Comparison of ENCODE assay signal across 26 cellular contexts in genomic region chr5:100600289-100600994, GRCh38.
"Had no signal": no experiment of that assay in that cellular context is flagged by ENCODE, and none has a peak within 500 bp of the region (broad histone marks: within the 10 kb centered on the region; RNA-seq: fewer than 3 reads in every experiment).

No MANE protein-coding gene starts in this region.

- H3K9me3 ChIP-seq: heart right ventricle, mucosa of descending colon, pancreas, prostate gland, sigmoid colon, tibial nerve had no signal

- H3K4me1 ChIP-seq: foreskin keratinocyte, pancreas, prostate gland, tibial nerve had no signal

- H3K36me3 Mint-ChIP-seq: activated naive CD4-positive, alpha-beta T cell treated with anti-CD3 and anti-CD28 coated beads, Interleukin-2, amount 50 U/mL, for 24 hours; naive B cell; WTC11 had no signal

- H3K27ac Mint-ChIP-seq: activated CD4-positive, alpha-beta memory T cell treated with anti-CD3 and anti-CD28 coated beads, Interleukin-2, amount 10 ng/mL, durations not matched to agents 7 days and 5 days; activated CD4-positive, alpha-beta T cell treated with anti-CD3 and anti-CD28 coated beads, Interleukin-2, amount 10 ng/mL, durations not matched to agents 7 days and 5 days; activated naive CD4-positive, alpha-beta T cell treated with anti-CD3 and anti-CD28 coated beads, Interleukin-2, amount 50 U/mL, for 24 hours; activated naive CD8-positive, alpha-beta T cell treated with anti-CD3 and anti-CD28 coated beads, Interleukin-2, amount 50 U/mL, for 24 hours; activated T-helper 2 cell treated with anti-CD3 and anti-CD28 coated beads, Interferon-gamma antibody, Interleukin-2, Interleukin-4, amounts not matched to agents 10 μg/mL and 5 μg/mL and 100 μg/mL, durations not matched to agents 14 hours and 24 hours and 36 hours; dendritic cell treated with granulocyte-macrophage colony-stimulating factor and Interleukin-4, amounts not matched to agents 40 ng/mL and 50 ng/mL, for 4 days; endodermal cell; T-helper 1 cell treated with Interleukin-12 subunit alpha and Interleukin-12 subunit beta and Interleukin-4 antibody, amounts not matched to agents 30 μg/mL and 1 μg/mL, for 36 hours; WTC11 had no signal

- H3K27ac ChIP-seq: foreskin keratinocyte, heart right ventricle, pancreas, prostate gland, sigmoid colon, tibial nerve had no signal

- DNase-seq: activated CD4-positive, alpha-beta memory T cell treated with anti-CD3 and anti-CD28 coated beads, Interleukin-2, amount 10 ng/mL, durations not matched to agents 7 days and 5 days; activated CD4-positive, alpha-beta T cell treated with anti-CD3 and anti-CD28 coated beads for 1 hour; activated CD4-positive, alpha-beta T cell treated with anti-CD3 and anti-CD28 coated beads, Interleukin-2, amount 10 ng/mL, durations not matched to agents 7 days and 5 days; activated naive CD8-positive, alpha-beta T cell treated with anti-CD3 and anti-CD28 coated beads, Interleukin-2, amount 50 U/mL, for 24 hours; activated T-cell treated with anti-CD3 and anti-CD28 coated beads, Interleukin-2, amount 50 U/mL, for 4 hours; amygdala; endodermal cell; foreskin keratinocyte; heart right ventricle; left ventricle myocardium superior; mucosa of descending colon; naive B cell; pancreas; sigmoid colon; small intestine; stimulated activated CD4-positive, alpha-beta T cell treated with anti-CD3 and anti-CD28 coated beads, Interleukin-1b, Interleukin-23, amount 100 ng/mL, for 48 hours; stimulated activated naive CD4-positive, alpha-beta T cell; T-helper 9 cell had no signal

- H3K4me3 Mint-ChIP-seq: activated CD4-positive, alpha-beta memory T cell treated with anti-CD3 and anti-CD28 coated beads, Interleukin-2, amount 10 ng/mL, durations not matched to agents 7 days and 5 days; activated CD4-positive, alpha-beta T cell treated with anti-CD3 and anti-CD28 coated beads, Interleukin-2, amount 10 ng/mL, durations not matched to agents 7 days and 5 days; activated naive CD4-positive, alpha-beta T cell treated with anti-CD3 and anti-CD28 coated beads, Interleukin-2, amount 50 U/mL, for 24 hours; activated naive CD8-positive, alpha-beta T cell treated with anti-CD3 and anti-CD28 coated beads, Interleukin-2, amount 50 U/mL, for 24 hours; activated T-cell treated with anti-CD3 and anti-CD28 coated beads, Interleukin-2, amount 50 U/mL, for 4 hours; dendritic cell treated with granulocyte-macrophage colony-stimulating factor and Interleukin-4, amounts not matched to agents 40 ng/mL and 50 ng/mL, for 4 days; endodermal cell; T-helper 1 cell treated with Interleukin-12 subunit alpha and Interleukin-12 subunit beta and Interleukin-4 antibody, amounts not matched to agents 30 μg/mL and 1 μg/mL, for 36 hours; WTC11 had no signal

- H3K4me1 Mint-ChIP-seq: activated CD4-positive, alpha-beta memory T cell treated with anti-CD3 and anti-CD28 coated beads, Interleukin-2, amount 10 ng/mL, durations not matched to agents 7 days and 5 days; activated CD4-positive, alpha-beta T cell treated with anti-CD3 and anti-CD28 coated beads, Interleukin-2, amount 10 ng/mL, durations not matched to agents 7 days and 5 days; activated naive CD4-positive, alpha-beta T cell treated with anti-CD3 and anti-CD28 coated beads, Interleukin-2, amount 50 U/mL, for 24 hours; endodermal cell; WTC11 had no signal

- H3K9me3 Mint-ChIP-seq: activated CD4-positive, alpha-beta memory T cell treated with anti-CD3 and anti-CD28 coated beads, Interleukin-2, amount 10 ng/mL, durations not matched to agents 7 days and 5 days; activated CD4-positive, alpha-beta T cell treated with anti-CD3 and anti-CD28 coated beads, Interleukin-2, amount 10 ng/mL, durations not matched to agents 7 days and 5 days; activated naive CD4-positive, alpha-beta T cell treated with anti-CD3 and anti-CD28 coated beads, Interleukin-2, amount 50 U/mL, for 24 hours; activated naive CD8-positive, alpha-beta T cell treated with anti-CD3 and anti-CD28 coated beads, Interleukin-2, amount 50 U/mL, for 24 hours; activated T-cell treated with anti-CD3 and anti-CD28 coated beads, Interleukin-2, amount 50 U/mL, for 4 hours; activated T-helper 2 cell treated with anti-CD3 and anti-CD28 coated beads, Interferon-gamma antibody, Interleukin-2, Interleukin-4, amounts not matched to agents 10 μg/mL and 5 μg/mL and 100 μg/mL, durations not matched to agents 14 hours and 24 hours and 36 hours; dendritic cell treated with granulocyte-macrophage colony-stimulating factor and Interleukin-4, amounts not matched to agents 40 ng/mL and 50 ng/mL, for 4 days; endodermal cell; naive B cell; T-helper 1 cell treated with Interleukin-12 subunit alpha and Interleukin-12 subunit beta and Interleukin-4 antibody, amounts not matched to agents 30 μg/mL and 1 μg/mL, for 36 hours; WTC11 had no signal

- ATAC-seq: activated naive CD8-positive, alpha-beta T cell treated with anti-CD3 and anti-CD28 coated beads, Interleukin-2, amount 50 U/mL, for 24 hours; activated T-cell treated with anti-CD3 and anti-CD28 coated beads, Interleukin-2, amount 50 U/mL, for 4 hours; esophagus mucosa; foreskin keratinocyte; heart right ventricle; left ventricle myocardium superior; mucosa of descending colon; pancreas; WTC11 had no signal

- H3K4me3 ChIP-seq: heart right ventricle, mucosa of descending colon, pancreas, prostate gland, sigmoid colon, tibial nerve had no signal

- H3K36me3 ChIP-seq: heart right ventricle, pancreas, prostate gland, sigmoid colon, tibial nerve had no signal

- H3K27me3 ChIP-seq: foreskin keratinocyte, heart right ventricle, pancreas, sigmoid colon, tibial nerve had no signal

- H3K27me3 Mint-ChIP-seq: activated naive CD8-positive, alpha-beta T cell treated with anti-CD3 and anti-CD28 coated beads, Interleukin-2, amount 50 U/mL, for 24 hours; dendritic cell treated with granulocyte-macrophage colony-stimulating factor and Interleukin-4, amounts not matched to agents 40 ng/mL and 50 ng/mL, for 4 days; naive B cell had no signal
